ENCODE assay signal across 23 cellular contexts in genomic region chr9:23741304-23741800, GRCh38.
A peak's percentile ranks its signal among the peaks of the same experiment; 100 is the strongest.
DNase-seq lines count a peak whose midpoint lies in the region; ATAC-seq and TF ChIP-seq lines count a peak whose summit lies in the region.
"Had no signal": no experiment of that assay in that cellular context is flagged by ENCODE, and none has a peak within 500 bp of the region (broad histone marks: within the 10 kb centered on the region; RNA-seq: fewer than 3 reads in every experiment).

No MANE protein-coding gene starts in this region.

- H3K27me3 ChIP-seq in cardiac muscle cell (no peaks in the 10 kb centered on the region), WERI-Rb-1 (ENCODE audit: insufficient read depth, low read depth, severe bottlenecking) (no peaks in the 10 kb centered on the region), iPS DF 6.9 (ENCODE audit: control insufficient read depth, insufficient read depth, low read length) (no peaks in the 10 kb centered on the region)
- H3K27me3 ChIP-seq: Peyer's patch, SJCRH30 had no signal

- H3K4me1 ChIP-seq in cardiac muscle cell (ENCODE audit: low read depth) (peaks cover 15% of the 10 kb centered on the region), iPS DF 6.9 (ENCODE audit: control insufficient read depth, insufficient read depth, low read length) (peaks cover 17% of the 10 kb centered on the region)
- H3K4me1 ChIP-seq: Peyer's patch, SJCRH30 had no signal

- no peaks in the 10 kb centered on the region for H3K9me3 ChIP-seq in cardiac muscle cell (ENCODE audit: low read depth)
- no peaks in the 10 kb centered on the region for H3K9me3 ChIP-seq in WERI-Rb-1 (ENCODE audit: severe bottlenecking)
- no peaks in the 10 kb centered on the region for H3K9me3 ChIP-seq in iPS DF 6.9 (ENCODE audit: control insufficient read depth, insufficient read depth, low read length)
- H3K9me3 ChIP-seq: Peyer's patch, SJCRH30 had no signal

- ATAC-seq in Right ventricle myocardium inferior: no peak

- no CpG with 5 or more reads among the region's 3 CpGs for whole genome bisulfite sequencing in iPS DF 6.9 (ENCODE audit: insufficient coverage, insufficient read length)

- H3K27me3 Mint-ChIP-seq in T-helper 2 cell treated with Interferon-gamma antibody and Interleukin-4, amounts not matched to agents 5 μg/mL and 100 μg/mL, for 36 hours (ENCODE audit: low read depth): no peaks in the 10 kb centered on the region
- H3K27me3 Mint-ChIP-seq: CD8-positive, alpha-beta memory T cell had no signal

- no peak overlapping the region for H3K27ac Mint-ChIP-seq in T-helper 2 cell treated with Interferon-gamma antibody and Interleukin-4, amounts not matched to agents 5 μg/mL and 100 μg/mL, for 36 hours
- H3K27ac Mint-ChIP-seq: CD8-positive, alpha-beta memory T cell had no signal

- DNase-seq in cardiac muscle cell (ENCODE audit: low read depth in 1 of 2, low spot score in 1 of 2): peak in 1 of 2 donors; percentile 56
- no peak for DNase-seq in Right ventricle myocardium inferior (ENCODE audit: missing footprints)
- DNase-seq in WERI-Rb-1: peak; percentile 23
- no peak for DNase-seq in iPS DF 6.9 (ENCODE audit: low read depth, low spot score)
- no peak for DNase-seq in C1 segment of cervical spinal cord (lab: John Stamatoyannopoulos, UW)
- DNase-seq in T-helper 2 cell treated with Interferon-gamma antibody and Interleukin-4, amounts not matched to agents 5 μg/mL and 100 μg/mL, for 36 hours (ENCODE audit: low spot score): no peak
- DNase-seq in DMS153 treated with DMSO at 0.1 percent for 48 hours (lab: John Stamatoyannopoulos, UW; ENCODE audit: unreplicated experiment): no peak
- DNase-seq in foreskin melanocyte: no peak
- DNase-seq: AML-193; Calu3; CD8-positive, alpha-beta memory T cell; DMS79; HCEC 1CT; IMR-90; NCI-H1105; NCI-H2029 treated with DMSO at 0.1 percent for 48 hours; NCI-H2171 treated with DMSO at 0.1 percent for 48 hours; NCI-H446; NCI-H526; Peyer's patch; SJCRH30 had no signal

- intact Hi-C loops in Right ventricle myocardium inferior (cut with DNase I): no loop called here

- H3K36me3 Mint-ChIP-seq in T-helper 2 cell treated with Interferon-gamma antibody and Interleukin-4, amounts not matched to agents 5 μg/mL and 100 μg/mL, for 36 hours (ENCODE audit: low read depth): no peaks in the 10 kb centered on the region
- H3K36me3 Mint-ChIP-seq: CD8-positive, alpha-beta memory T cell had no signal

- TF ChIP-seq CTCF in cardiac muscle cell (IDR thresholded peaks at IDR 0.05; ENCODE audit: low read depth, low read length) (no peak), WERI-Rb-1 (IDR thresholded peaks at IDR 0.05; ENCODE audit: low read depth, low read length) (no peak)

- no peak overlapping the region for H3K4me3 Mint-ChIP-seq in T-helper 2 cell treated with Interferon-gamma antibody and Interleukin-4, amounts not matched to agents 5 μg/mL and 100 μg/mL, for 36 hours
- H3K4me3 Mint-ChIP-seq: CD8-positive, alpha-beta memory T cell had no signal

- H3K27ac ChIP-seq in cardiac muscle cell (peak overlapping the region; percentile 44), WERI-Rb-1 (no peak overlapping the region; the same call in 1 of the 2 replicates), iPS DF 6.9 (ENCODE audit: low read length) (peak overlapping the region; percentile 86)
- H3K27ac ChIP-seq: C4-2B, KMS-11, Peyer's patch, SJCRH30 had no signal

- H3K4me1 Mint-ChIP-seq in T-helper 2 cell treated with Interferon-gamma antibody and Interleukin-4, amounts not matched to agents 5 μg/mL and 100 μg/mL, for 36 hours (ENCODE audit: low read depth): no peaks in the 10 kb centered on the region
- H3K4me1 Mint-ChIP-seq: CD8-positive, alpha-beta memory T cell had no signal

- peaks cover 36% of the 10 kb centered on the region for H3K9me3 Mint-ChIP-seq in T-helper 2 cell treated with Interferon-gamma antibody and Interleukin-4, amounts not matched to agents 5 μg/mL and 100 μg/mL, for 36 hours

- no peak overlapping the region for H3K4me3 ChIP-seq in cardiac muscle cell
- no peak overlapping the region for H3K4me3 ChIP-seq in WERI-Rb-1 (ENCODE audit: low read depth, low read length)
- no peak overlapping the region for H3K4me3 ChIP-seq in iPS DF 6.9 (ENCODE audit: low read length)
- H3K4me3 ChIP-seq: Peyer's patch, SJCRH30 had no signal

- H3K36me3 ChIP-seq in cardiac muscle cell: no peaks in the 10 kb centered on the region
- no peaks in the 10 kb centered on the region; the same call in 1 of the 2 replicates for H3K36me3 ChIP-seq in WERI-Rb-1
- H3K36me3 ChIP-seq in iPS DF 6.9 (ENCODE audit: control insufficient read depth, insufficient read depth, low read length): no peaks in the 10 kb centered on the region
- H3K36me3 ChIP-seq: Peyer's patch, SJCRH30 had no signal
